10 cellular contexts compared by ENCODE assay signal in the genomic region with DNA sequence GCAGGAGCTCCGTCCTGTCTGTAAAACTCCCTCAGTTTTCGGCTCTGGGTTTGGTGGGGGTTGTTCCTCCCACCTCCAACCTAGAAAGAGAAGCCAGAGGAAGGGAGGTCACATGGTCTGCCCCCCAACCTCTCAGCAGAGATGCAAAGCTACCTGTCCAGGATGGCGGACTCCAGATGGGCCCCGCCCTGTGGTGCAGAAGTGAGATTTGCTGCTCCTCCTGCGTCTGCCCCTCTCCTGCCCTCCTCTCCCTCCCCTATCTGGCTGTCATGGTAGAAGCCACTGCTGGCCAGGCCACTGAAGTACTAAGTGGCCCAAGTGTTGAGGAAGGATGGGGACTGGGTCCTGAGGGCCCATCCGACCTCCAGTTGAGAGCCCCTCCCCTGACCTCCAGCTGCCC. TPM values are rescaled to one million over a fixed set of nuclear protein-coding genes. Genes with fewer than 3 reads are reported as not detected.
A peak's percentile ranks its signal among the peaks of the same experiment; 100 is the strongest.
DNase-seq lines count a peak whose midpoint lies in the region; ATAC-seq and TF ChIP-seq lines count a peak whose summit lies in the region.
"Had no signal": no experiment of that assay in that cellular context is flagged by ENCODE, and none has a peak within 500 bp of the region (broad histone marks: within the 10 kb centered on the region; RNA-seq: fewer than 3 reads in every experiment).

No MANE protein-coding gene starts in this region.

- 54 to 75% methylated on average over 6 of the region's 6 CpGs for WGBS in sigmoid colon, 2 donors

- no peaks in the 10 kb centered on the region for H3K36me3 ChIP-seq in ascending aorta
- H3K36me3 ChIP-seq in sigmoid colon: no peaks in the 10 kb centered on the region

- peak overlapping the region; percentile 53 for H3K4me3 ChIP-seq in AG09309 (ENCODE audit: control insufficient read depth, low read depth, low read length)
- H3K4me3 ChIP-seq in ascending aorta: peak overlapping the region; percentile 61 to 70
- peak overlapping the region; percentile 15; the same call in 1 of the 2 replicates for H3K4me3 ChIP-seq in iPS-18c (ENCODE audit: insufficient read depth, low read depth, low read length)
- peak overlapping the region; percentile 41 to 58 (median 54) for H3K4me3 ChIP-seq in sigmoid colon

- peaks cover 27 to 62% of the 10 kb centered on the region in 2 donors for H3K4me1 ChIP-seq in ascending aorta
- H3K4me1 ChIP-seq in sigmoid colon: peaks cover 0 to 69% (median 66%) of the 10 kb centered on the region in 4 donors

- no peak for DNase-seq in AG09309 (ENCODE audit: low read depth)
- DNase-seq in ascending aorta (ENCODE audit: low spot score in 2 of 2): no peak
- DNase-seq in sigmoid colon: no peak
- DNase-seq in DMS114 treated with DMSO at 0.1 percent for 48 hours (lab: John Stamatoyannopoulos, UW; ENCODE audit: unreplicated experiment): no peak
- no peak for DNase-seq in G401 (ENCODE audit: low spot score)
- DNase-seq in activated CD4-positive, alpha-beta T cell treated with anti-CD3 and anti-CD28 coated beads, Interleukin-2, amount 10 ng/mL, durations not matched to agents 7 days and 5 days: no peak

- peak overlapping the region; percentile 97 to 99 for H3K27ac ChIP-seq in ascending aorta
- H3K27ac ChIP-seq in sigmoid colon: peak overlapping the region; percentile 93 to 99 (median 99)

- H3K9me3 ChIP-seq in ascending aorta (no peaks in the 10 kb centered on the region), iPS-18c (ENCODE audit: control insufficient read depth, insufficient read depth, low read length) (no peaks in the 10 kb centered on the region), sigmoid colon (no peaks in the 10 kb centered on the region)

- intact Hi-C loops in ascending aorta (cut with DNase I): no loop called here
- intact Hi-C loops in sigmoid colon (cut with DNase I): no loop called here

- peaks cover 18% of the 10 kb centered on the region for H3K27me3 Mint-ChIP-seq in activated CD4-positive, alpha-beta T cell treated with anti-CD3 and anti-CD28 coated beads, Interleukin-2, amount 10 ng/mL, durations not matched to agents 7 days and 5 days

- no peaks in the 10 kb centered on the region for H3K36me3 Mint-ChIP-seq in activated CD4-positive, alpha-beta T cell treated with anti-CD3 and anti-CD28 coated beads, Interleukin-2, amount 10 ng/mL, durations not matched to agents 7 days and 5 days (ENCODE audit: low read depth)
- H3K36me3 Mint-ChIP-seq: CD4-positive, alpha-beta memory T cell had no signal

- no peak for TF ChIP-seq POLR2A in sigmoid colon (IDR thresholded peaks at IDR 0.05)

- H3K9me3 Mint-ChIP-seq in activated CD4-positive, alpha-beta T cell treated with anti-CD3 and anti-CD28 coated beads, Interleukin-2, amount 10 ng/mL, durations not matched to agents 7 days and 5 days: no peaks in the 10 kb centered on the region

- no peak overlapping the region for H3K27ac Mint-ChIP-seq in activated CD4-positive, alpha-beta T cell treated with anti-CD3 and anti-CD28 coated beads, Interleukin-2, amount 10 ng/mL, durations not matched to agents 7 days and 5 days

- POLR2A ChIA-PET in activated CD4-positive, alpha-beta T cell treated with anti-CD3 and anti-CD28 coated beads, Interleukin-2, amount 10 ng/mL, durations not matched to agents 7 days and 5 days (lab: Charles Lee): no interaction called here

- no peak overlapping the region for H3K4me3 Mint-ChIP-seq in activated CD4-positive, alpha-beta T cell treated with anti-CD3 and anti-CD28 coated beads, Interleukin-2, amount 10 ng/mL, durations not matched to agents 7 days and 5 days
- H3K4me3 Mint-ChIP-seq: CD4-positive, alpha-beta memory T cell had no signal

- TF ChIP-seq EP300 in sigmoid colon (IDR thresholded peaks at IDR 0.05): no peak

- in situ Hi-C loops in G401 (cut with HindIII; ENCODE audit: low sequenced_read_pairs): loop anchor here (10.0 kb wide), 1 partner anchor 88 kb away; the partner anchor contains the start of genes CYB561D2, NPRL2 and TMEM115

- H3K27me3 ChIP-seq in ascending aorta (no peaks in the 10 kb centered on the region), sigmoid colon (no peaks in the 10 kb centered on the region)

- no peak for TF ChIP-seq CTCF in AG09309 (IDR thresholded peaks at IDR 0.05; ENCODE audit: control insufficient read depth, insufficient read depth, low read depth, low read length, missing control alignments)
- TF ChIP-seq CTCF in ascending aorta (IDR thresholded peaks at IDR 0.05): no peak
- TF ChIP-seq CTCF in sigmoid colon (IDR thresholded peaks at IDR 0.05): no peak

- no peak for ATAC-seq in HG03442 (IDR thresholded peaks at IDR 0.05; ENCODE audit: unreplicated experiment)

- CTCF ChIA-PET in activated CD4-positive, alpha-beta T cell treated with anti-CD3 and anti-CD28 coated beads, Interleukin-2, amount 10 ng/mL, durations not matched to agents 7 days and 5 days (lab: Charles Lee): interaction anchor here (0.6 to 13.7 kb wide), 10 partner anchors 9 to 449 kb away, joined by 3 to 143 read pairs (median 5); no protein-coding TSS in a partner anchor

- H3K4me1 Mint-ChIP-seq in activated CD4-positive, alpha-beta T cell treated with anti-CD3 and anti-CD28 coated beads, Interleukin-2, amount 10 ng/mL, durations not matched to agents 7 days and 5 days: peaks cover 6% of the 10 kb centered on the region

RNA-seq across cellular contexts. Expression of gene SEMA3B, which starts 2.1 kb away (rescaled TPM):
- total RNA-seq in ascending aorta (24.2 TPM), sigmoid colon (10 to 100 TPM in 3 of 4 donors, 1 to 10 TPM in 1; 7.9 to 54.6 (median 25.0) TPM)
- 10 to 100 TPM; 12.0 to 39.2 (median 15.3) TPM for polyA plus RNA-seq in sigmoid colon
- total RNA-seq in G401 (2014; rRNA removed; shearing (Covaris generic)): 68.1 and 81.8 TPM in 2 replicates
- total RNA-seq in activated CD4-positive, alpha-beta T cell treated with anti-CD3 and anti-CD28 coated beads, Interleukin-2, amount 10 ng/mL, durations not matched to agents 7 days and 5 days: under 1 TPM; 0.37 to 0.60 TPM
- polyA plus RNA-seq: CD4-positive, alpha-beta memory T cell had no signal

RNA-seq across cellular contexts. Expression of gene LSMEM2, which starts 12.1 kb away (rescaled TPM):
- not detected for total RNA-seq in ascending aorta
- total RNA-seq in sigmoid colon: not detected
- under 1 TPM in 2 of 3 donors, not detected in 1; 0.13 to 0.46 TPM for polyA plus RNA-seq in sigmoid colon
- 1.6 TPM in 1 of 2 replicates, not detected in the other for total RNA-seq in G401 (2014; rRNA removed; shearing (Covaris generic))
- not detected for total RNA-seq in activated CD4-positive, alpha-beta T cell treated with anti-CD3 and anti-CD28 coated beads, Interleukin-2, amount 10 ng/mL, durations not matched to agents 7 days and 5 days
- total RNA-seq: CD4-positive, alpha-beta memory T cell; renal cortical epithelial cell had no signal

RNA-seq across cellular contexts. Expression of gene IFRD2, which starts 25.4 kb away (rescaled TPM):
- total RNA-seq in ascending aorta: 231 TPM
- 10 to 100 TPM; 46.7 to 59.1 (median 52.7) TPM for total RNA-seq in sigmoid colon
- polyA plus RNA-seq in sigmoid colon: 10 to 100 TPM; 24.5 to 73.1 (median 31.2) TPM
- 88.7 and 97.4 TPM in 2 replicates for total RNA-seq in G401 (2014; rRNA removed; shearing (Covaris generic))
- 10 to 100 TPM; 59.4 to 66.0 TPM for total RNA-seq in activated CD4-positive, alpha-beta T cell treated with anti-CD3 and anti-CD28 coated beads, Interleukin-2, amount 10 ng/mL, durations not matched to agents 7 days and 5 days

RNA-seq across cellular contexts. Expression of gene GNAI2, which starts 30.8 kb away (rescaled TPM):
- total RNA-seq in ascending aorta (283 TPM), sigmoid colon (100 to 1,000 TPM; 149 to 171 (median 163) TPM)
- 100 to 1,000 TPM in 1 of 3 donors, 10 to 100 TPM in 2; 43.9 to 125 (median 64.3) TPM for polyA plus RNA-seq in sigmoid colon
- total RNA-seq in G401 (2014; rRNA removed; shearing (Covaris generic)): 67.4 and 104 TPM in 2 replicates
- total RNA-seq in activated CD4-positive, alpha-beta T cell treated with anti-CD3 and anti-CD28 coated beads, Interleukin-2, amount 10 ng/mL, durations not matched to agents 7 days and 5 days: 100 to 1,000 TPM; 489 to 524 TPM

RNA-seq across cellular contexts. Expression of gene HYAL3, which starts 32.4 kb away (rescaled TPM):
- total RNA-seq in ascending aorta (not detected), sigmoid colon (1 to 10 TPM; 2.1 to 8.3 (median 3.4) TPM)
- polyA plus RNA-seq in sigmoid colon: 1 to 10 TPM in 2 of 3 donors, under 1 TPM in 1; 0.60 to 4.4 (median 2.8) TPM
- total RNA-seq in G401 (2014; rRNA removed; shearing (Covaris generic)): 7.9 and 10.0 TPM in 2 replicates
- total RNA-seq in activated CD4-positive, alpha-beta T cell treated with anti-CD3 and anti-CD28 coated beads, Interleukin-2, amount 10 ng/mL, durations not matched to agents 7 days and 5 days: 10 to 100 TPM in 1 of 2 experiments, 1 to 10 TPM in 1; 9.2 to 10.9 TPM

Comparison
In these comparisons a context has a peak if more than half of its experiments do, and no peak if none do; other contexts are left out.
1. H3K4me3 ChIP-seq: peak in every context shown above with its lines; median percentile 66 in ascending aorta; 54 in sigmoid colon; 53 in AG09309; 15 in iPS-18c.
2. RNA of gene SEMA3B, which starts 2.1 kb away (total RNA-seq): 68.1 to 81.8 TPM in G401, 7.9 to 54.6 TPM in sigmoid colon and 24.2 TPM in ascending aorta (single experiment); 0.37 to 0.60 TPM in activated CD4-positive, alpha-beta T cell treated with anti-CD3 and anti-CD28 coated beads, Interleukin-2, amount 10 ng/mL, durations not matched to agents 7 days and 5 days; every median in the first group is over 4 times any median in the second.